Comparison of ENCODE assay signal across 22 cellular contexts in the genomic region with DNA sequence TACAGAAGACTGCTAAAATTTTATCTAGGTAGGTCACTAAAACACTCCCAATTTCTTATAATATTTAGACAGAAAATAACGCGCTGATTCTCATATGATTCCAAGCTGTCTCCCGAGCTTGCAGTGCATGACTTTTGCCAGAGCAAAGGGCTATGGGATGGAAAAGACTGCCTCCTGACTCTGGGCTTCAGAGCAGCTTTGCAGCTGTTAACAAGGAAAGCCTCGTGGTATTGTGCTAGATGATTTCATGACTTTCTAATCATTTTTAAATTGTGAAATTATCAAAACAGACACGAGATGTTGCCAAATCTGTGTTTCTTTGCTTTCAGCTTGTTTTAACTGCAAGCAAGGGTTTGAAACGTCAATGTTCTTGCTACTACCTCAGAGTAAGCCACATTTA.
DNase-seq lines count a peak whose midpoint lies in the region; FAIRE-seq and TF ChIP-seq lines count a peak whose summit lies in the region.
"Had no signal": no experiment of that assay in that cellular context is flagged by ENCODE, and none has a peak within 500 bp of the region (broad histone marks: within the 10 kb centered on the region; RNA-seq: fewer than 3 reads in every experiment).

No MANE protein-coding gene starts in this region.

- TF ChIP-seq CTCF in Loucy (conservative IDR thresholded peaks at IDR 0.05; ENCODE audit: low read length) (no peak), fibroblast of mammary gland (conservative IDR thresholded peaks at IDR 0.05; ENCODE audit: control insufficient read depth, insufficient read depth, low read depth, low read length) (no peak)

- H3K4me2 ChIP-seq in Loucy (ENCODE audit: low read depth, low read length, poor library complexity, severe bottlenecking), result no peak overlapping the region
- H3K4me2 ChIP-seq in neuronal stem cell (ENCODE audit: insufficient read depth, low read length, poor library complexity, severe bottlenecking), result no peak overlapping the region

- no peak overlapping the region for H4K8ac ChIP-seq in neuronal stem cell (ENCODE audit: low read depth, low read length)

- H2BK12ac ChIP-seq in neuronal stem cell (ENCODE audit: low read length), result no peak overlapping the region

- peak; percentile 11 for DNase-seq in AG20443 (ENCODE audit: low spot score)
- DNase-seq in fibroblast of mammary gland (ENCODE audit: low read depth), result peak; percentile 15
- DNase-seq in neuronal stem cell (ENCODE audit: low spot score), result no peak
- no peak for DNase-seq in CD1c-positive myeloid dendritic cell (ENCODE audit: extremely low spot score)
- no peak for DNase-seq in small intestine
- no peak for DNase-seq in ureter (ENCODE audit: low spot score)
- DNase-seq: activated CD4-positive, CD25-positive, alpha-beta regulatory T cell treated with anti-CD3 and anti-CD28 coated beads, Interleukin-2, amount 50 U/mL, for 72 hours; activated CD8-positive, alpha-beta T cell treated with anti-CD3 and anti-CD28 coated beads, Interleukin-2, amount 10 ng/mL, durations not matched to agents 7 days and 5 days; brain microvascular endothelial cell; CD4-positive, alpha-beta memory T cell; colonic mucosa; DMS53; GF-D8; hippocampal formation; KBM-7; NCI-H1694 treated with DMSO at 0.1 percent for 48 hours; retina; stimulated activated CD4-positive, alpha-beta T cell treated with anti-CD3 and anti-CD28 coated beads, Interleukin-15, amount 100 ng/mL, for 24 hours; T-cell; upper lobe of left lung had no signal

- no peaks in the 10 kb centered on the region for H3K9me2 ChIP-seq in Loucy (replicated peaks; ENCODE audit: low read depth, low read length)

- H2BK5ac ChIP-seq in neuronal stem cell (ENCODE audit: low read length), result no peak overlapping the region

- no peak overlapping the region for H3K14ac ChIP-seq in neuronal stem cell (ENCODE audit: low read length)

- FAIRE-seq in small intestine (lab: Jason Lieb, UNC), result no peak
- FAIRE-seq: TTC549 had no signal

- H3K36me3 ChIP-seq in Loucy (ENCODE audit: insufficient read depth, low read length), result no peaks in the 10 kb centered on the region
- H3K36me3 ChIP-seq in neuronal stem cell (replicated peaks in 1 of 2; ENCODE audit: control insufficient read depth in 2 of 2, insufficient read depth in 2 of 2, low read length in 2 of 2), result no peaks in the 10 kb centered on the region
- H3K36me3 ChIP-seq in small intestine (ENCODE audit: control insufficient read depth in 2 of 2, insufficient read depth in 2 of 2, low read length in 2 of 2), result no peaks in the 10 kb centered on the region
- H3K36me3 ChIP-seq: brain microvascular endothelial cell, colonic mucosa, upper lobe of left lung had no signal

- H3K27ac ChIP-seq in neuronal stem cell (replicated peaks; ENCODE audit: low read length), result no peak overlapping the region
- H3K27ac ChIP-seq in small intestine (ENCODE audit: low read depth in 1 of 2, low read length in 1 of 2), result no peak overlapping the region
- H3K27ac ChIP-seq: brain microvascular endothelial cell, colonic mucosa, upper lobe of left lung had no signal

- H3K4ac ChIP-seq in neuronal stem cell (ENCODE audit: low read length), result no peak overlapping the region

- H3K79me1 ChIP-seq in neuronal stem cell (ENCODE audit: low read depth, low read length), result no peaks in the 10 kb centered on the region

- no peak overlapping the region for H2AK5ac ChIP-seq in neuronal stem cell (ENCODE audit: low read depth, low read length)

- no peak overlapping the region for H4K91ac ChIP-seq in neuronal stem cell (ENCODE audit: low read depth, low read length, poor library complexity)

- H3K4me1 ChIP-seq in Loucy (ENCODE audit: insufficient read depth, low read length, poor library complexity, severe bottlenecking) (no peaks in the 10 kb centered on the region), neuronal stem cell (ENCODE audit: control insufficient read depth in 2 of 2, insufficient read depth in 1 of 2, low read depth in 1 of 2, low read length in 2 of 2) (no peaks in the 10 kb centered on the region), small intestine (ENCODE audit: control insufficient read depth in 2 of 2, insufficient read depth in 1 of 2, low read depth in 1 of 2, low read length in 1 of 2) (no peaks in the 10 kb centered on the region)
- H3K4me1 ChIP-seq: colonic mucosa, upper lobe of left lung had no signal

- peak overlapping the region; percentile 37; the same call in 1 of the 2 replicates for H2AFZ ChIP-seq in Loucy (ENCODE audit: low read length)
- peak overlapping the region; percentile 12 for H2AFZ ChIP-seq in neuronal stem cell (ENCODE audit: low read length)

- no peak overlapping the region for H3K4me3 ChIP-seq in Loucy (ENCODE audit: low read length, poor library complexity, severe bottlenecking)
- no peak overlapping the region for H3K4me3 ChIP-seq in fibroblast of mammary gland (ENCODE audit: control insufficient read depth, low read depth, low read length)
- no peak overlapping the region for H3K4me3 ChIP-seq in neuronal stem cell (ENCODE audit: low read length in 2 of 2)
- no peak overlapping the region for H3K4me3 ChIP-seq in small intestine (ENCODE audit: low read depth in 1 of 2, low read length in 2 of 2)
- H3K4me3 ChIP-seq: colonic mucosa, upper lobe of left lung had no signal

- no peaks in the 10 kb centered on the region for H3F3A ChIP-seq in Loucy (ENCODE audit: low read depth)

- H3K9ac ChIP-seq in Loucy (ENCODE audit: low read depth, low read length, poor library complexity, severe bottlenecking), result no peak overlapping the region
- H3K9ac ChIP-seq in neuronal stem cell (ENCODE audit: low read depth, low read length, poor library complexity), result no peak overlapping the region

- no CpG with 5 or more reads among the region's 6 CpGs for WGBS in neuronal stem cell (ENCODE audit: extremely low coverage in 2 of 2, insufficient read length in 2 of 2, insufficient replicate concordance in 1 of 2), 2 donors
- 53 to 55% (median 53%) methylated on average over 6 of the region's 6 CpGs for WGBS in small intestine, 3 donors

- no peak overlapping the region for H3K18ac ChIP-seq in neuronal stem cell (ENCODE audit: low read length)

- H4K20me1 ChIP-seq in Loucy (ENCODE audit: insufficient read depth, low read length, poor library complexity, severe bottlenecking), result no peaks in the 10 kb centered on the region

- H3K79me2 ChIP-seq in Loucy (ENCODE audit: insufficient read depth, low read length), result no peaks in the 10 kb centered on the region

- H3K9me3 ChIP-seq in Loucy (ENCODE audit: insufficient read depth, low read depth, low read length) (no peaks in the 10 kb centered on the region), neuronal stem cell (replicated peaks in 1 of 2; ENCODE audit: control insufficient read depth in 2 of 2, insufficient read depth in 1 of 2, low read depth in 1 of 2, low read length in 2 of 2) (no peaks in the 10 kb centered on the region), small intestine (ENCODE audit: control insufficient read depth, low read depth) (no peaks in the 10 kb centered on the region)
- H3K9me3 ChIP-seq: colonic mucosa, upper lobe of left lung had no signal

- H3K23ac ChIP-seq in neuronal stem cell (ENCODE audit: low read depth, low read length, poor library complexity), result no peak overlapping the region

- no peak overlapping the region for H2BK120ac ChIP-seq in neuronal stem cell (ENCODE audit: low read depth, low read length)

- no peaks in the 10 kb centered on the region for H3K27me3 ChIP-seq in Loucy (ENCODE audit: insufficient read depth, low read length, poor library complexity, severe bottlenecking)
- H3K27me3 ChIP-seq in neuronal stem cell (ENCODE audit: control insufficient read depth in 3 of 3, insufficient read depth in 3 of 3, low read depth in 1 of 3, low read length in 3 of 3), result no peaks in the 10 kb centered on the region
- no peaks in the 10 kb centered on the region for H3K27me3 ChIP-seq in small intestine (ENCODE audit: control insufficient read depth in 2 of 2, insufficient read depth in 2 of 2, low read length in 2 of 2)
- H3K27me3 ChIP-seq: brain microvascular endothelial cell, colonic mucosa, upper lobe of left lung had no signal

- no peak overlapping the region for H2BK15ac ChIP-seq in neuronal stem cell (ENCODE audit: low read length)

Comparison
In these comparisons a context has a peak if more than half of its experiments do, and no peak if none do; other contexts are left out.
1. DNase-seq: peak in AG20443 (single experiment) and fibroblast of mammary gland (single experiment); none in neuronal stem cell (single experiment), CD1c-positive myeloid dendritic cell (single experiment), small intestine (single experiment) and ureter (single experiment).